10 cellular contexts compared by ENCODE assay signal in the genomic region with DNA sequence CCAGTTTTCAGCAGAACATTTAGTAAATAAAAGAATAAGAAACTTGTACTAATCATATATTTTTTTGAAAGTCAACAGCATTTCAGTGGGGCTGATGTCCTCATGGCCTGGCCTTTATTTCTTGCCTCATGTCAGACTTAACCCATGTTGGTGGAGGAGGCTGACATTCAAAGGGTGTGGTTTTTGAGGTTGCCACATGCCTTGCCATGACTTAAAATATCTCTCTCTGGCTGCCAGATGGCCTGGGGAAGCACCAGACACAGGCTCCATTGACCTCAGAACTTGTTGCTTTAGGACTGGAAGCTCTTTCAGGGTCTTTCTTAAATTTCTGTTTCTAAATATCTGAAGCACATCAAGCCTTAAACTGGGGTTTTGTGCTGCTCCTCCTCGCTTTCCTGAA. TPM values are rescaled to one million over a fixed set of nuclear protein-coding genes. Genes with fewer than 3 reads are reported as not detected.
DNase-seq lines count a peak whose midpoint lies in the region; ATAC-seq, FAIRE-seq and TF ChIP-seq lines count a peak whose summit lies in the region.
"Had no signal": no experiment of that assay in that cellular context is flagged by ENCODE, and none has a peak within 500 bp of the region (broad histone marks: within the 10 kb centered on the region; RNA-seq: fewer than 3 reads in every experiment).

No MANE protein-coding gene starts in this region.

- H3K4me3 ChIP-seq in GM12865 (ENCODE audit: low read depth, low read length) (no peak overlapping the region), small intestine (ENCODE audit: low read depth in 1 of 2, low read length in 2 of 2) (no peak overlapping the region), coronary artery (no peak overlapping the region)
- no peak overlapping the region for H3K4me3 ChIP-seq in effector memory CD4-positive, alpha-beta T cell (ENCODE audit: insufficient read depth, low read depth, low read length, poor library complexity, severe bottlenecking)

- no peaks in the 10 kb centered on the region for H3K27me3 ChIP-seq in effector memory CD4-positive, alpha-beta T cell (replicated peaks; ENCODE audit: control insufficient read depth, insufficient read depth, low read length, poor library complexity, severe bottlenecking)
- H3K27me3 ChIP-seq in small intestine (ENCODE audit: control insufficient read depth in 2 of 2, insufficient read depth in 2 of 2, low read length in 2 of 2) = no peaks in the 10 kb centered on the region

- peak; percentile 99 for ATAC-seq in GM21367 (IDR thresholded peaks at IDR 0.05; ENCODE audit: unreplicated experiment)
- ATAC-seq in HG03520 (IDR thresholded peaks at IDR 0.05; ENCODE audit: unreplicated experiment) = peak; percentile 94

- no peak overlapping the region for H3K27ac ChIP-seq in effector memory CD4-positive, alpha-beta T cell (ENCODE audit: insufficient read depth, low read length, poor library complexity, severe bottlenecking)
- no peak overlapping the region for H3K27ac ChIP-seq in small intestine (ENCODE audit: low read depth in 1 of 2, low read length in 1 of 2)
- no peak overlapping the region for H3K27ac ChIP-seq in coronary artery

- peaks cover 3% of the 10 kb centered on the region for H3K36me3 Mint-ChIP-seq in activated naive CD4-positive, alpha-beta T cell treated with anti-CD3 and anti-CD28 coated beads, Interleukin-2, amount 10 ng/mL, durations not matched to agents 7 days and 5 days

- peaks cover 22% of the 10 kb centered on the region for H3K4me1 Mint-ChIP-seq in activated naive CD4-positive, alpha-beta T cell treated with anti-CD3 and anti-CD28 coated beads, Interleukin-2, amount 10 ng/mL, durations not matched to agents 7 days and 5 days

- WGBS in small intestine, 3 donors = 73 to 100% (median 87%) methylated on average over 1 of the region's 1 CpG

- peak; percentile 90 for DNase-seq in GM12865 (ENCODE audit: low read depth)
- peak; percentile 62 for DNase-seq in activated naive CD4-positive, alpha-beta T cell treated with anti-CD3 and anti-CD28 coated beads, Interleukin-2, amount 10 ng/mL, durations not matched to agents 7 days and 5 days
- DNase-seq in stimulated activated CD8-positive, alpha-beta memory T cell treated with anti-CD3 and anti-CD28 coated beads, Interleukin-4, amount 100 ng/mL, for 24 hours (ENCODE audit: low read depth) = peak; percentile 12
- DNase-seq in effector memory CD4-positive, alpha-beta T cell = no peak
- no peak for DNase-seq in small intestine
- DNase-seq in coronary artery (ENCODE audit: low spot score) = no peak

- H3K4me1 ChIP-seq in effector memory CD4-positive, alpha-beta T cell (ENCODE audit: control insufficient read depth, insufficient read depth, low read length, poor library complexity, severe bottlenecking) = peaks cover 6% of the 10 kb centered on the region
- H3K4me1 ChIP-seq in small intestine (ENCODE audit: control insufficient read depth in 2 of 2, insufficient read depth in 1 of 2, low read depth in 1 of 2, low read length in 1 of 2) = no peaks in the 10 kb centered on the region

- no peaks in the 10 kb centered on the region for H3K9me3 ChIP-seq in effector memory CD4-positive, alpha-beta T cell (ENCODE audit: control insufficient read depth, low read length)
- H3K9me3 ChIP-seq in small intestine (ENCODE audit: control insufficient read depth, low read depth) = no peaks in the 10 kb centered on the region

- H3K4me3 Mint-ChIP-seq in activated naive CD4-positive, alpha-beta T cell treated with anti-CD3 and anti-CD28 coated beads, Interleukin-2, amount 10 ng/mL, durations not matched to agents 7 days and 5 days = no peak overlapping the region
- H3K4me3 Mint-ChIP-seq: dendritic cell treated with granulocyte-macrophage colony-stimulating factor and Interleukin-4, amounts not matched to agents 40 ng/mL and 50 ng/mL, for 4 days had no signal

- no peak for TF ChIP-seq CTCF in GM12865 (IDR thresholded peaks at IDR 0.05; ENCODE audit: insufficient read depth, low read depth, low read length, missing control alignments)
- TF ChIP-seq CTCF in coronary artery (IDR thresholded peaks at IDR 0.05) = no peak

- peaks cover 11% of the 10 kb centered on the region for H3K9me3 Mint-ChIP-seq in activated naive CD4-positive, alpha-beta T cell treated with anti-CD3 and anti-CD28 coated beads, Interleukin-2, amount 10 ng/mL, durations not matched to agents 7 days and 5 days

- peak overlapping the region; percentile 68 for H3K27ac Mint-ChIP-seq in activated naive CD4-positive, alpha-beta T cell treated with anti-CD3 and anti-CD28 coated beads, Interleukin-2, amount 10 ng/mL, durations not matched to agents 7 days and 5 days
- H3K27ac Mint-ChIP-seq: dendritic cell treated with granulocyte-macrophage colony-stimulating factor and Interleukin-4, amounts not matched to agents 40 ng/mL and 50 ng/mL, for 4 days had no signal

- CTCF ChIA-PET in activated naive CD4-positive, alpha-beta T cell treated with anti-CD3 and anti-CD28 coated beads, Interleukin-2, amount 10 ng/mL, durations not matched to agents 7 days and 5 days (lab: Charles Lee) = no interaction called here

- H3K36me3 ChIP-seq in effector memory CD4-positive, alpha-beta T cell (ENCODE audit: control insufficient read depth, insufficient read depth, low read length) = no peaks in the 10 kb centered on the region
- H3K36me3 ChIP-seq in small intestine (ENCODE audit: control insufficient read depth in 2 of 2, insufficient read depth in 2 of 2, low read length in 2 of 2) = no peaks in the 10 kb centered on the region

- FAIRE-seq in small intestine (lab: Jason Lieb, UNC) = no peak
- FAIRE-seq: H1 had no signal

- no peaks in the 10 kb centered on the region for H3K27me3 Mint-ChIP-seq in activated naive CD4-positive, alpha-beta T cell treated with anti-CD3 and anti-CD28 coated beads, Interleukin-2, amount 10 ng/mL, durations not matched to agents 7 days and 5 days
- H3K27me3 Mint-ChIP-seq: dendritic cell treated with granulocyte-macrophage colony-stimulating factor and Interleukin-4, amounts not matched to agents 40 ng/mL and 50 ng/mL, for 4 days had no signal

RNA-seq across cellular contexts. Expression of gene CD28, which starts 32.5 kb away (rescaled TPM):
- polyA plus RNA-seq in small intestine = under 1 TPM; under 0.01 to 0.31 (median 0.22) TPM
- polyA plus RNA-seq: H1 had no signal

Comparison
In these comparisons a context has a peak if more than half of its experiments do, and no peak if none do; other contexts are left out.
1. DNase-seq: peak in GM12865 (single experiment), activated naive CD4-positive, alpha-beta T cell treated with anti-CD3 and anti-CD28 coated beads, Interleukin-2, amount 10 ng/mL, durations not matched to agents 7 days and 5 days (single experiment) and stimulated activated CD8-positive, alpha-beta memory T cell treated with anti-CD3 and anti-CD28 coated beads, Interleukin-4, amount 100 ng/mL, for 24 hours (single experiment); none in effector memory CD4-positive, alpha-beta T cell (0 of 3), small intestine (single experiment) and coronary artery (single experiment).